In genomic region chr2:185876234-185876633, GRCh38 we compare ENCODE assay signal across 27 cellular contexts.
A peak's percentile ranks its signal among the peaks of the same experiment; 100 is the strongest.
DNase-seq lines count a peak whose midpoint lies in the region; ATAC-seq, FAIRE-seq and TF ChIP-seq lines count a peak whose summit lies in the region.
"Had no signal": no experiment of that assay in that cellular context is flagged by ENCODE, and none has a peak within 500 bp of the region (broad histone marks: within the 10 kb centered on the region; RNA-seq: fewer than 3 reads in every experiment).

No MANE protein-coding gene starts in this region.

- SMC1A ChIA-PET in GM12878 (lab: Charles Lee; ENCODE audit: uncharacterized antibody, unreplicated experiment), result interaction anchor here (0.7 to 0.8 kb wide), 2 partner anchors 16 to 42 kb away, joined by 3 read pairs; no protein-coding TSS in a partner anchor

- no peak overlapping the region for H3K4ac ChIP-seq in neuronal stem cell (ENCODE audit: low read length)

- WGBS in HepG2 (ENCODE audit: low lambda C conversion rate), result 70% methylated on average over 3 of the region's 3 CpGs
- WGBS in right lobe of liver (ENCODE audit: insufficient coverage, low coverage, low lambda C conversion rate, missing lambda C conversion rate), result no CpG with 5 or more reads among the region's 3 CpGs
- 77% methylated on average over 3 of the region's 3 CpGs for WGBS in GM12878 (ENCODE audit: insufficient coverage, insufficient replicate concordance, low lambda C conversion rate, missing lambda C conversion rate)
- WGBS in neuronal stem cell (ENCODE audit: extremely low coverage in 2 of 2, insufficient read length in 2 of 2, insufficient replicate concordance in 1 of 2), 2 donors, result no CpG with 5 or more reads among the region's 3 CpGs

- no peak overlapping the region for H3K27ac Mint-ChIP-seq in stimulated activated memory B cell treated with anti-CD40 and anti-IgM and Interleukin-4, amounts not matched to agents 10 μg/mL and 1 μg/mL and 100 μg/mL, for 72 hours
- no peak overlapping the region for H3K27ac Mint-ChIP-seq in activated CD4-positive, alpha-beta T cell treated with anti-CD3 and anti-CD28 coated beads, Interleukin-2, amount 10 ng/mL, durations not matched to agents 24 days and 14 days
- H3K27ac Mint-ChIP-seq: CD14-positive monocyte; CD4-positive, alpha-beta T cell; CD8-positive, alpha-beta memory T cell had no signal

- H3K36me3 ChIP-seq in HepG2 (replicated peaks in 1 of 2; ENCODE audit: control insufficient read depth in 1 of 2, insufficient read depth in 2 of 2, low read length in 2 of 2) (no peaks in the 10 kb centered on the region), right lobe of liver (no peaks in the 10 kb centered on the region), GM12878 (ENCODE audit: control insufficient read depth in 2 of 2, insufficient read depth in 2 of 2, low read length in 1 of 2) (no peaks in the 10 kb centered on the region), neuronal stem cell (replicated peaks in 1 of 2; ENCODE audit: control insufficient read depth in 2 of 2, insufficient read depth in 2 of 2, low read length in 2 of 2) (no peaks in the 10 kb centered on the region)
- H3K36me3 ChIP-seq: BE2C; BLaER1 treated with 17β-estradiol and CSF1 and Interleukin-3, amounts not matched to agents 10 nM and 100 nM had no signal

- POLR2A ChIA-PET in HepG2 (lab: Yijun Ruan, JAX), result no interaction called here
- POLR2A ChIA-PET in GM12878 (lab: Charles Lee), result no interaction called here

- intact Hi-C loops in HepG2 (cut with micrococcal nuclease; ENCODE audit: unreplicated experiment), result no loop called here
- intact Hi-C loops in right lobe of liver (cut with DNase I), result no loop called here
- intact Hi-C loops in GM12878 (cut with micrococcal nuclease; ENCODE audit: unreplicated experiment), result no loop called here
- intact Hi-C loops in activated CD4-positive, alpha-beta T cell treated with anti-CD3 and anti-CD28 coated beads, Interleukin-2, amount 10 ng/mL, durations not matched to agents 24 days and 14 days (cut with micrococcal nuclease), result no loop called here

- no peak overlapping the region for H2AFZ ChIP-seq in HepG2 (ENCODE audit: low read length)
- H2AFZ ChIP-seq in GM12878 (ENCODE audit: control insufficient read depth, low read depth, low read length), result no peak overlapping the region
- no peak overlapping the region for H2AFZ ChIP-seq in neuronal stem cell (ENCODE audit: low read length)
- H2AFZ ChIP-seq: GM23248 had no signal

- DNase-seq in HepG2 (ENCODE audit: low spot score) (no peak), right lobe of liver (no peak), GM12878 (ENCODE audit: low read depth, low spot score) (no peak), neuronal stem cell (ENCODE audit: low spot score) (no peak), COLO829 (ENCODE audit: low spot score) (no peak)
- no peak for DNase-seq in activated CD4-positive, alpha-beta T cell treated with anti-CD3 and anti-CD28 coated beads, Interleukin-2, amount 10 ng/mL, durations not matched to agents 24 days and 14 days
- DNase-seq: 8988T; ACHN; AML-193; BE2C; Calu3; CD4-positive, alpha-beta T cell; CD8-positive, alpha-beta memory T cell; COR-L47; DMS53; DMS79 treated with DMSO at 0.1 percent for 48 hours; GF-D8; GM23248; H7 had no signal

- peak overlapping the region; percentile 34 for H3K23ac ChIP-seq in neuronal stem cell (ENCODE audit: low read depth, low read length, poor library complexity)

- peak; percentile 54 for ATAC-seq in HepG2
- no peak for ATAC-seq in right lobe of liver
- peak; percentile 22 for ATAC-seq in GM12878
- peak; percentile 49 for ATAC-seq in stimulated activated memory B cell treated with anti-CD40 and anti-IgM and Interleukin-4, amounts not matched to agents 10 μg/mL and 1 μg/mL and 100 μg/mL, for 72 hours
- no peak for ATAC-seq in GM19324 (IDR thresholded peaks at IDR 0.05; ENCODE audit: low FRiP score, unreplicated experiment)
- ATAC-seq: A549, HCT116 had no signal

- no peaks in the 10 kb centered on the region for H3K9me3 Mint-ChIP-seq in stimulated activated memory B cell treated with anti-CD40 and anti-IgM and Interleukin-4, amounts not matched to agents 10 μg/mL and 1 μg/mL and 100 μg/mL, for 72 hours
- no peaks in the 10 kb centered on the region for H3K9me3 Mint-ChIP-seq in activated CD4-positive, alpha-beta T cell treated with anti-CD3 and anti-CD28 coated beads, Interleukin-2, amount 10 ng/mL, durations not matched to agents 24 days and 14 days
- H3K9me3 Mint-ChIP-seq: CD4-positive, alpha-beta T cell had no signal

- BruUV-seq in HepG2 (replicated peaks; lab: Mats Ljungman, UMichigan) (no TSS peak), GM12878 (replicated peaks; lab: Mats Ljungman, UMichigan) (no TSS peak)

- TF ChIP-seq CTCF in HepG2 (CRISPR knock-in tag; IDR thresholded peaks at IDR 0.05), result no peak
- no peak for TF ChIP-seq CTCF in right lobe of liver (IDR thresholded peaks at IDR 0.05)
- no peak for TF ChIP-seq CTCF in GM12878 (IDR thresholded peaks at IDR 0.05 in 2 of 3, conservative IDR thresholded peaks at IDR 0.05 in 1 of 3; ENCODE audit: control insufficient read depth in 2 of 3, extremely low read depth in 1 of 3, insufficient read depth in 1 of 3, low read depth in 3 of 3, low read length in 3 of 3)

- CTCF ChIA-PET in HepG2 (lab: Yijun Ruan, JAX; ENCODE audit: low intra/inter-chr PET ratio, low total read pairs) (no interaction called here), GM12878 (lab: Yijun Ruan, JAX) (no interaction called here)

- peak overlapping the region; percentile 84 for H4K8ac ChIP-seq in neuronal stem cell (ENCODE audit: low read depth, low read length)

- H2BK12ac ChIP-seq in neuronal stem cell (ENCODE audit: low read length), result no peak overlapping the region

- no peak overlapping the region for H4K91ac ChIP-seq in neuronal stem cell (ENCODE audit: low read depth, low read length, poor library complexity)

- H3K27ac ChIP-seq in HepG2 (ENCODE audit: extremely low read length, insufficient read depth, low read length), result no peak overlapping the region
- H3K27ac ChIP-seq in right lobe of liver, result no peak overlapping the region
- no peak overlapping the region for H3K27ac ChIP-seq in GM12878 (ENCODE audit: control insufficient read depth, insufficient read depth)
- no peak overlapping the region for H3K27ac ChIP-seq in neuronal stem cell (replicated peaks; ENCODE audit: low read length)
- H3K27ac ChIP-seq: A549; BLaER1 treated with 17β-estradiol and CSF1 and Interleukin-3, amounts not matched to agents 10 nM and 100 nM; GM23248 had no signal

- H2BK15ac ChIP-seq in neuronal stem cell (ENCODE audit: low read length), result peak overlapping the region; percentile 21

- H3K18ac ChIP-seq in neuronal stem cell (ENCODE audit: low read length), result peak overlapping the region; percentile 72

- H2BK5ac ChIP-seq in neuronal stem cell (ENCODE audit: low read length), result no peak overlapping the region

- peak overlapping the region; percentile 85 for H2AK5ac ChIP-seq in neuronal stem cell (ENCODE audit: low read depth, low read length)

- H3K27me3 ChIP-seq in HepG2 (ENCODE audit: control insufficient read depth in 1 of 2, insufficient read depth in 2 of 2, low read length in 2 of 2) (no peaks in the 10 kb centered on the region), right lobe of liver (no peaks in the 10 kb centered on the region), GM12878 (replicated peaks in 1 of 2; ENCODE audit: control insufficient read depth in 2 of 2, insufficient read depth in 2 of 2, low read length in 1 of 2) (no peaks in the 10 kb centered on the region), neuronal stem cell (ENCODE audit: control insufficient read depth in 3 of 3, insufficient read depth in 3 of 3, low read depth in 1 of 3, low read length in 3 of 3) (no peaks in the 10 kb centered on the region)
- H3K27me3 ChIP-seq: BE2C; BLaER1 treated with 17β-estradiol and CSF1 and Interleukin-3, amounts not matched to agents 10 nM and 100 nM had no signal

- H3K9me3 ChIP-seq in HepG2 (ENCODE audit: low read length) (no peaks in the 10 kb centered on the region), right lobe of liver (no peaks in the 10 kb centered on the region), GM12878 (replicated peaks; ENCODE audit: control insufficient read depth, insufficient read depth, low read length) (no peaks in the 10 kb centered on the region), neuronal stem cell (replicated peaks in 1 of 2; ENCODE audit: control insufficient read depth in 2 of 2, insufficient read depth in 1 of 2, low read depth in 1 of 2, low read length in 2 of 2) (no peaks in the 10 kb centered on the region)
- H3K9me3 ChIP-seq: A549, BE2C had no signal

- H3K9ac ChIP-seq in HepG2 (ENCODE audit: insufficient read depth, low read depth, low read length), result no peak overlapping the region
- no peak overlapping the region for H3K9ac ChIP-seq in GM12878 (ENCODE audit: control insufficient read depth, insufficient read depth, low read length)
- no peak overlapping the region for H3K9ac ChIP-seq in neuronal stem cell (ENCODE audit: low read depth, low read length, poor library complexity)
- H3K9ac ChIP-seq: BLaER1 treated with 17β-estradiol and CSF1 and Interleukin-3, amounts not matched to agents 10 nM and 100 nM; GM23248 had no signal

- H3K79me2 ChIP-seq in HepG2 (ENCODE audit: insufficient read depth, low read length) (no peaks in the 10 kb centered on the region), GM12878 (ENCODE audit: control insufficient read depth, insufficient read depth, low read length) (no peaks in the 10 kb centered on the region)

- no peak overlapping the region for H3K4me3 Mint-ChIP-seq in stimulated activated memory B cell treated with anti-CD40 and anti-IgM and Interleukin-4, amounts not matched to agents 10 μg/mL and 1 μg/mL and 100 μg/mL, for 72 hours
- H3K4me3 Mint-ChIP-seq in activated CD4-positive, alpha-beta T cell treated with anti-CD3 and anti-CD28 coated beads, Interleukin-2, amount 10 ng/mL, durations not matched to agents 24 days and 14 days, result no peak overlapping the region
- H3K4me3 Mint-ChIP-seq: CD14-positive monocyte; CD4-positive, alpha-beta T cell; CD8-positive, alpha-beta memory T cell had no signal

- FAIRE-seq in HepG2 (lab: Jason Lieb, UNC) (no peak), GM12878 (lab: Jason Lieb, UNC) (no peak)
- FAIRE-seq: A549, GM12892, H1 had no signal

- no peaks in the 10 kb centered on the region for H3K4me1 Mint-ChIP-seq in stimulated activated memory B cell treated with anti-CD40 and anti-IgM and Interleukin-4, amounts not matched to agents 10 μg/mL and 1 μg/mL and 100 μg/mL, for 72 hours
- H3K4me1 Mint-ChIP-seq in activated CD4-positive, alpha-beta T cell treated with anti-CD3 and anti-CD28 coated beads, Interleukin-2, amount 10 ng/mL, durations not matched to agents 24 days and 14 days, result no peaks in the 10 kb centered on the region
- H3K4me1 Mint-ChIP-seq: CD14-positive monocyte; CD8-positive, alpha-beta memory T cell had no signal

- RAD21 ChIA-PET in GM12878 (lab: Charles Lee; ENCODE audit: unreplicated experiment), result no interaction called here

- in situ Hi-C loops in HepG2 (cut with HindIII; ENCODE audit: extremely low pct_ligation_motif_present, low pct_unique_long_range_greater_than_20kb), result no loop called here
- in situ Hi-C loops in GM12878 (cut with MboI), result no loop called here

- H3K36me3 Mint-ChIP-seq in stimulated activated memory B cell treated with anti-CD40 and anti-IgM and Interleukin-4, amounts not matched to agents 10 μg/mL and 1 μg/mL and 100 μg/mL, for 72 hours, result peaks cover 6% of the 10 kb centered on the region
- no peaks in the 10 kb centered on the region for H3K36me3 Mint-ChIP-seq in activated CD4-positive, alpha-beta T cell treated with anti-CD3 and anti-CD28 coated beads, Interleukin-2, amount 10 ng/mL, durations not matched to agents 24 days and 14 days (ENCODE audit: low read depth)
- H3K36me3 Mint-ChIP-seq: CD14-positive monocyte had no signal

- no peak for TF ChIP-seq POLR2A in HepG2 (IDR thresholded peaks at IDR 0.05; ENCODE audit: insufficient read depth in 1 of 2, low read depth in 2 of 2, low read length in 2 of 2)
- TF ChIP-seq POLR2A in right lobe of liver (IDR thresholded peaks at IDR 0.05), result no peak
- no peak for TF ChIP-seq POLR2A in GM12878 (IDR thresholded peaks at IDR 0.05; ENCODE audit: low read depth, low read length)

- H3K4me3 ChIP-seq in HepG2 (replicated peaks in 1 of 3; ENCODE audit: insufficient read depth in 1 of 3, low read depth in 2 of 3, low read length in 3 of 3), result no peak overlapping the region
- H3K4me3 ChIP-seq in right lobe of liver, result no peak overlapping the region
- no peak overlapping the region for H3K4me3 ChIP-seq in GM12878
- H3K4me3 ChIP-seq in neuronal stem cell (ENCODE audit: low read length in 2 of 2), result no peak overlapping the region
- H3K4me3 ChIP-seq: A549; BLaER1 treated with 17β-estradiol and CSF1 and Interleukin-3, amounts not matched to agents 10 nM and 100 nM; GM23248 had no signal

- no peaks in the 10 kb centered on the region for H3K27me3 Mint-ChIP-seq in stimulated activated memory B cell treated with anti-CD40 and anti-IgM and Interleukin-4, amounts not matched to agents 10 μg/mL and 1 μg/mL and 100 μg/mL, for 72 hours
- no peaks in the 10 kb centered on the region for H3K27me3 Mint-ChIP-seq in activated CD4-positive, alpha-beta T cell treated with anti-CD3 and anti-CD28 coated beads, Interleukin-2, amount 10 ng/mL, durations not matched to agents 24 days and 14 days
- H3K27me3 Mint-ChIP-seq: CD4-positive, alpha-beta T cell; CD8-positive, alpha-beta memory T cell had no signal

- no peak overlapping the region for H3K4me2 ChIP-seq in HepG2 (ENCODE audit: low read depth, low read length)
- H3K4me2 ChIP-seq in GM12878 (ENCODE audit: control insufficient read depth, insufficient read depth), result no peak overlapping the region
- no peak overlapping the region for H3K4me2 ChIP-seq in neuronal stem cell (ENCODE audit: insufficient read depth, low read length, poor library complexity, severe bottlenecking)
- H3K4me2 ChIP-seq: A549 had no signal

- no peak for TF ChIP-seq EP300 in HepG2 (IDR thresholded peaks at IDR 0.05; ENCODE audit: low read depth in 2 of 2, low read length in 2 of 2)
- TF ChIP-seq EP300 in HepG2 (CRISPR knock-in tag; IDR thresholded peaks at IDR 0.05; ENCODE audit: borderline replicate concordance), result no peak
- no peak for TF ChIP-seq EP300 in GM12878 (IDR thresholded peaks at IDR 0.05; ENCODE audit: borderline replicate concordance in 1 of 2, control insufficient read depth in 1 of 2, low read depth in 2 of 2, low read length in 2 of 2)

- H3K4me1 ChIP-seq in HepG2 (ENCODE audit: insufficient read depth, low read length), result no peaks in the 10 kb centered on the region
- H3K4me1 ChIP-seq in right lobe of liver, result no peaks in the 10 kb centered on the region
- no peaks in the 10 kb centered on the region for H3K4me1 ChIP-seq in GM12878 (ENCODE audit: control insufficient read depth, insufficient read depth, low read length)
- H3K4me1 ChIP-seq in neuronal stem cell (ENCODE audit: control insufficient read depth in 2 of 2, insufficient read depth in 1 of 2, low read depth in 1 of 2, low read length in 2 of 2), result peaks cover 0 to 2% of the 10 kb centered on the region in 2 donors
- H3K4me1 ChIP-seq: A549, BE2C had no signal

- H3K79me1 ChIP-seq in neuronal stem cell (ENCODE audit: low read depth, low read length), result no peaks in the 10 kb centered on the region

- no peaks in the 10 kb centered on the region for H4K20me1 ChIP-seq in HepG2 (ENCODE audit: insufficient read depth, low read length)
- no peaks in the 10 kb centered on the region for H4K20me1 ChIP-seq in GM12878 (ENCODE audit: control insufficient read depth, insufficient read depth)
- H4K20me1 ChIP-seq: BLaER1 treated with 17β-estradiol and CSF1 and Interleukin-3, amounts not matched to agents 10 nM and 100 nM had no signal

- peak overlapping the region; percentile 3 for H2BK120ac ChIP-seq in neuronal stem cell (ENCODE audit: low read depth, low read length)

- no peak overlapping the region for H3K14ac ChIP-seq in neuronal stem cell (ENCODE audit: low read length)

- TF ChIP-seq RAD21 in HepG2 (CRISPR knock-in tag; IDR thresholded peaks at IDR 0.05) (no peak), GM12878 (IDR thresholded peaks at IDR 0.05; ENCODE audit: insufficient read depth, low read depth, low read length) (no peak)

Comparison
In these comparisons a context has a peak if more than half of its experiments do, and no peak if none do; other contexts are left out.
1. ATAC-seq: peak in HepG2 (single experiment), GM12878 (single experiment) and stimulated activated memory B cell treated with anti-CD40 and anti-IgM and Interleukin-4, amounts not matched to agents 10 μg/mL and 1 μg/mL and 100 μg/mL, for 72 hours (single experiment); none in right lobe of liver (0 of 4) and GM19324 (single experiment).